Comparison of ENCODE assay signal across 15 cellular contexts in the genomic region with DNA sequence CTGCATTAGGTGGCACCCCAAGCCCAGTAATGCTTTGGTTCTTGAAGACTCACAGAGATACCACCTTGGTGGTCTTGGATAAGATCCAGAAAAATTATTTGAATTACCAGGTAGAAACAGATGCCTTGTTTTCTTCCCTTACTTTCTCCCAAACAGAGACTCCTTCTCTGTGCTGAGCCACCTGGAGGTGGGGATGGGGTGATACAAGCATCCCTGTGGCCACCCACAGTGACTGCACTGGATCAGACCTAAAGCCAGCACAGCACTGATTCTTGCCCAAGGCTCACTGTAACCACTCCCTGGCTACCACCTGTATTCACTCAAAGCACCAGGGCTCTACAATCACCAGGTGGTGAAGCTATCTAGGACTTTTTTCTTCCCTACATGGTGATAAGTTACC.
DNase-seq lines count a peak whose midpoint lies in the region; ATAC-seq and TF ChIP-seq lines count a peak whose summit lies in the region.
"Had no signal": no experiment of that assay in that cellular context is flagged by ENCODE, and none has a peak within 500 bp of the region (broad histone marks: within the 10 kb centered on the region; RNA-seq: fewer than 3 reads in every experiment).

No MANE protein-coding gene starts in this region.

- POLR2A ChIA-PET in PC-3 (lab: Charles Lee; ENCODE audit: unreplicated experiment), result no interaction called here

- H3K4ac ChIP-seq in mesendoderm (ENCODE audit: low read depth, low read length), result no peak overlapping the region

- no peak overlapping the region for H3K23ac ChIP-seq in mesendoderm (ENCODE audit: low read length)

- peak; percentile 50; the same call in 1 of the 2 replicates for ATAC-seq in PC-3
- peak; percentile 26 for ATAC-seq in foreskin keratinocyte
- ATAC-seq: CD8-positive, alpha-beta T cell had no signal

- no peak overlapping the region for H4K8ac ChIP-seq in mesendoderm (ENCODE audit: low read depth, low read length)

- no peak overlapping the region for H2AFZ ChIP-seq in PC-3 (ENCODE audit: low read length)
- H2AFZ ChIP-seq: GM23248 had no signal

- H3K4me3 ChIP-seq in PC-3 (ENCODE audit: low read length) (no peak overlapping the region), mesendoderm (ENCODE audit: low read length) (no peak overlapping the region), prostate gland (no peak overlapping the region)
- H3K4me3 ChIP-seq: GM23248 had no signal

- H4K20me1 ChIP-seq in PC-3 (ENCODE audit: low read length), result no peaks in the 10 kb centered on the region

- peak; percentile 24 for DNase-seq in NCI-H82 (lab: John Stamatoyannopoulos, UW)
- no peak for DNase-seq in NCI-H82 treated with DMSO at 0.1 percent for 48 hours (lab: John Stamatoyannopoulos, UW; ENCODE audit: unreplicated experiment)
- peak; percentile 12 for DNase-seq in PC-3
- DNase-seq in foreskin keratinocyte, result no peak
- peak; percentile 42 for DNase-seq in mesendoderm
- no peak for DNase-seq in activated T-cell treated with anti-CD3 and anti-CD28 coated beads, Interleukin-2, amount 50 U/mL, for 48 hours
- DNase-seq in prostate gland (ENCODE audit: low spot score), result no peak
- DNase-seq in glomerular visceral epithelial cell (ENCODE audit: extremely low spot score), result no peak
- DNase-seq: CD8-positive, alpha-beta T cell; DMS53; GM23248; HCEC 1CT had no signal

- H3K36me3 ChIP-seq in PC-3 (ENCODE audit: low read depth, low read length) (no peaks in the 10 kb centered on the region), mesendoderm (ENCODE audit: control insufficient read depth, insufficient read depth, low read length) (no peaks in the 10 kb centered on the region), prostate gland (no peaks in the 10 kb centered on the region)

- no peak overlapping the region for H2BK15ac ChIP-seq in mesendoderm (replicated peaks; ENCODE audit: low read depth)

- H3K27ac ChIP-seq in PC-3 (ENCODE audit: low read length) (no peak overlapping the region), foreskin keratinocyte (no peak overlapping the region), mesendoderm (ENCODE audit: low read depth, low read length) (no peak overlapping the region), prostate gland (no peak overlapping the region)
- H3K27ac ChIP-seq: 22Rv1, GM23248, HL-60 had no signal

- H2BK120ac ChIP-seq in mesendoderm (ENCODE audit: low read depth, low read length), result no peak overlapping the region

- H3K9me2 ChIP-seq in PC-3 (replicated peaks; ENCODE audit: low read length), result no peaks in the 10 kb centered on the region

- H3K18ac ChIP-seq in mesendoderm (ENCODE audit: low read length), result no peak overlapping the region

- H3K9me3 ChIP-seq in PC-3 (ENCODE audit: low read length) (no peaks in the 10 kb centered on the region), prostate gland (no peaks in the 10 kb centered on the region)
- H3K9me3 ChIP-seq: Caco-2 had no signal

- H2AK5ac ChIP-seq in mesendoderm (ENCODE audit: low read length), result no peak overlapping the region

- H3K79me2 ChIP-seq in PC-3 (ENCODE audit: low read length) (no peaks in the 10 kb centered on the region), mesendoderm (ENCODE audit: control insufficient read depth, insufficient read depth, low read length) (no peaks in the 10 kb centered on the region)

- no peaks in the 10 kb centered on the region for H3K79me1 ChIP-seq in mesendoderm (ENCODE audit: low read length)

- CTCF ChIA-PET in PC-3 (lab: Charles Lee), result no interaction called here

- H3K9ac ChIP-seq in PC-3 (ENCODE audit: low read length), result no peak overlapping the region
- no peak overlapping the region for H3K9ac ChIP-seq in mesendoderm (ENCODE audit: low read length)
- H3K9ac ChIP-seq: GM23248 had no signal

- H3K27me3 ChIP-seq in PC-3 (ENCODE audit: low read length) (no peaks in the 10 kb centered on the region), foreskin keratinocyte (no peaks in the 10 kb centered on the region), mesendoderm (ENCODE audit: insufficient read depth, low read length, poor library complexity) (no peaks in the 10 kb centered on the region), prostate gland (replicated peaks; ENCODE audit: insufficient read depth) (no peaks in the 10 kb centered on the region)

- no peak overlapping the region for H2BK5ac ChIP-seq in mesendoderm (ENCODE audit: low read length)

- no peak overlapping the region for H4K5ac ChIP-seq in mesendoderm (ENCODE audit: low read length)

- peak; percentile 33; the same call in 1 of the 2 replicates for TF ChIP-seq CTCF in PC-3 (conservative IDR thresholded peaks at IDR 0.05; ENCODE audit: low read depth, low read length)
- TF ChIP-seq CTCF in foreskin keratinocyte (conservative IDR thresholded peaks at IDR 0.05), result peak; percentile 8
- no peak for TF ChIP-seq CTCF in prostate gland (IDR thresholded peaks at IDR 0.05)

- H3K4me1 ChIP-seq in PC-3 (ENCODE audit: insufficient read depth, low read length) (no peaks in the 10 kb centered on the region; the same call in 1 of the 2 replicates), foreskin keratinocyte (no peaks in the 10 kb centered on the region), mesendoderm (ENCODE audit: control insufficient read depth, low read depth, low read length) (no peaks in the 10 kb centered on the region), prostate gland (replicated peaks) (no peaks in the 10 kb centered on the region)
- H3K4me1 ChIP-seq: Caco-2 had no signal

- no peak overlapping the region for H3K56ac ChIP-seq in mesendoderm (ENCODE audit: low read length)

- no peaks in the 10 kb centered on the region for H3F3A ChIP-seq in PC-3 (ENCODE audit: low read length, unreplicated experiment)

- TF ChIP-seq POLR2A in prostate gland (IDR thresholded peaks at IDR 0.05), result no peak

- intact Hi-C loops in PC-3 (cut with micrococcal nuclease), result no loop called here
- intact Hi-C loops in prostate gland (cut with DNase I), result no loop called here

- H3K4me2 ChIP-seq in PC-3 (ENCODE audit: low read length) (no peak overlapping the region), mesendoderm (ENCODE audit: low read length) (no peak overlapping the region)

- BruUV-seq in PC-3 (replicated peaks; lab: Mats Ljungman, UMichigan), result no TSS peak

Comparison
In these comparisons a context has a peak if more than half of its experiments do, and no peak if none do; other contexts are left out.
1. DNase-seq: peak in NCI-H82 (single experiment), PC-3 (single experiment) and mesendoderm (single experiment); none in NCI-H82 treated with DMSO at 0.1 percent for 48 hours (single experiment), foreskin keratinocyte (0 of 2), activated T-cell treated with anti-CD3 and anti-CD28 coated beads, Interleukin-2, amount 50 U/mL, for 48 hours (0 of 2), prostate gland (single experiment) and glomerular visceral epithelial cell (single experiment).
2. CTCF ChIP-seq: peak in PC-3 (single experiment) and foreskin keratinocyte (single experiment); none in prostate gland (0 of 4).